In the genomic region with DNA sequence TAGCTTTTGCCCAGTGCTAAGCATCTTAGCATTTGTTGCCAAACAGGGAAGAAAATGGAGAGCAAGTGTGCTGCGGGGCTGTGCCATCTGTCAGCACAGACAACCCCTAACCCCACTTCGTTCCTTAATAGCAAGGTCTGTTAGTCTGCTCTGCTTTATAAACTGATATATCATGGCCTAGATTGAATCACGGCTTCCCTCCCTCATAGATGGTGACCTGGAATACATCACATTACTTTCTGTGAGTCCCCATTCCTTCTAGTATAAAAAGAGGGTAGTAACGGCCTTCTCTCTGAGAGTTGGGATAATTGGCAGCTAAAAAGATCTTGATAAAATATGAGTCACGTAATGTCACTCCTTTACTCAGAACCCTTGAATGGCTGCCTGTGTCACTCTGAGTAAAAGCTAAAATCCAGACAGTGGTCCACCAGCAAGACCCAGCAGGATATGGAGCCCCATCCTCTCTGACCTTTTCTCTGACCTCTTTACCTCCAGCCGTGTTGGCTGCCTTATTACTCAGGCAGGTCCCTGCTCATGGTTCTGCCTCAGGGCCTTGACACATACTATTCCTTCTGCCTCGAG, we compare ENCODE assay signal across 17 cellular contexts.
DNase-seq lines count a peak whose midpoint lies in the region; ATAC-seq, FAIRE-seq and TF ChIP-seq lines count a peak whose summit lies in the region.
"Had no signal": no experiment of that assay in that cellular context is flagged by ENCODE, and none has a peak within 500 bp of the region (broad histone marks: within the 10 kb centered on the region; RNA-seq: fewer than 3 reads in every experiment).

No MANE protein-coding gene starts in this region.

- no peak for ATAC-seq in gastrocnemius medialis
- ATAC-seq: gastroesophageal sphincter; naive thymus-derived CD8-positive, alpha-beta T cell; stimulated activated naive CD8-positive, alpha-beta T cell treated with anti-CD3 and anti-CD28 coated beads, Interleukin-15, amount 100 ng/mL, for 72 hours had no signal

- no peak overlapping the region for H2AFZ ChIP-seq in astrocyte (ENCODE audit: low read depth, low read length)
- H2AFZ ChIP-seq: PC-9 had no signal

- no peaks in the 10 kb centered on the region for H3K27me3 ChIP-seq in astrocyte (ENCODE audit: insufficient read depth, low read length)
- H3K27me3 ChIP-seq in gastrocnemius medialis = no peaks in the 10 kb centered on the region
- no peaks in the 10 kb centered on the region for H3K27me3 ChIP-seq in prostate gland (replicated peaks; ENCODE audit: insufficient read depth)
- H3K27me3 ChIP-seq: gastroesophageal sphincter had no signal

- peak overlapping the region; percentile 19 for H3K9ac ChIP-seq in astrocyte (ENCODE audit: low read length)

- H3K4me2 ChIP-seq in astrocyte (ENCODE audit: low read length) = peak overlapping the region; percentile 17
- H3K4me2 ChIP-seq: PC-9 had no signal

- H3K27me3 Mint-ChIP-seq in astrocyte (ENCODE audit: low read depth, unreplicated experiment) = no peaks in the 10 kb centered on the region
- H3K27me3 Mint-ChIP-seq in nephron (ENCODE audit: low read depth) = peaks cover 4% of the 10 kb centered on the region
- H3K27me3 Mint-ChIP-seq: activated CD4-positive, alpha-beta memory T cell treated with anti-CD3 and anti-CD28 coated beads for 36 hours; stimulated activated naive CD8-positive, alpha-beta T cell treated with anti-CD3 and anti-CD28 coated beads, Interleukin-15, amount 100 ng/mL, for 72 hours had no signal

- H3K4me3 Mint-ChIP-seq in astrocyte (ENCODE audit: unreplicated experiment) (no peak overlapping the region), nephron (no peak overlapping the region)
- H3K4me3 Mint-ChIP-seq: activated CD4-positive, alpha-beta memory T cell treated with anti-CD3 and anti-CD28 coated beads for 36 hours; naive thymus-derived CD8-positive, alpha-beta T cell; stimulated activated naive CD8-positive, alpha-beta T cell treated with anti-CD3 and anti-CD28 coated beads, Interleukin-15, amount 100 ng/mL, for 72 hours had no signal

- TF ChIP-seq POLR2A in gastrocnemius medialis (IDR thresholded peaks at IDR 0.05) = no peak
- no peak for TF ChIP-seq POLR2A in prostate gland (IDR thresholded peaks at IDR 0.05)

- no peak for FAIRE-seq in astrocyte (lab: Jason Lieb, UNC)
- FAIRE-seq: islet of Langerhans had no signal

- intact Hi-C loops in gastrocnemius medialis (cut with DNase I; ENCODE audit: low total_unique reads) = no loop called here
- intact Hi-C loops in prostate gland (cut with DNase I) = no loop called here

- H3K9me3 ChIP-seq in astrocyte (ENCODE audit: insufficient read depth, low read depth, low read length) (no peaks in the 10 kb centered on the region), gastrocnemius medialis (no peaks in the 10 kb centered on the region), prostate gland (no peaks in the 10 kb centered on the region)
- H3K9me3 ChIP-seq: gastroesophageal sphincter had no signal

- H3K9me3 Mint-ChIP-seq in astrocyte (ENCODE audit: unreplicated experiment) (no peaks in the 10 kb centered on the region), nephron (no peaks in the 10 kb centered on the region)
- H3K9me3 Mint-ChIP-seq: activated CD4-positive, alpha-beta memory T cell treated with anti-CD3 and anti-CD28 coated beads for 36 hours; naive thymus-derived CD8-positive, alpha-beta T cell; stimulated activated naive CD8-positive, alpha-beta T cell treated with anti-CD3 and anti-CD28 coated beads, Interleukin-15, amount 100 ng/mL, for 72 hours had no signal

- H3K4me3 ChIP-seq in astrocyte (ENCODE audit: insufficient read depth, low read depth, low read length) (no peak overlapping the region), gastrocnemius medialis (no peak overlapping the region), prostate gland (no peak overlapping the region)
- H3K4me3 ChIP-seq: gastroesophageal sphincter, PC-9 had no signal

- H4K20me1 ChIP-seq in astrocyte (ENCODE audit: insufficient read depth, low read length) = no peaks in the 10 kb centered on the region

- H3K4me1 Mint-ChIP-seq in astrocyte (ENCODE audit: low read depth, unreplicated experiment) = peaks cover 45% of the 10 kb centered on the region
- peaks cover 53% of the 10 kb centered on the region for H3K4me1 Mint-ChIP-seq in nephron

- no peak overlapping the region for H3K27ac Mint-ChIP-seq in astrocyte (ENCODE audit: unreplicated experiment)
- H3K27ac Mint-ChIP-seq in nephron = peak overlapping the region; percentile 48 to 77 (median 69)
- H3K27ac Mint-ChIP-seq: activated CD4-positive, alpha-beta memory T cell treated with anti-CD3 and anti-CD28 coated beads for 36 hours; naive thymus-derived CD8-positive, alpha-beta T cell; stimulated activated naive CD8-positive, alpha-beta T cell treated with anti-CD3 and anti-CD28 coated beads, Interleukin-15, amount 100 ng/mL, for 72 hours had no signal

- 42% methylated on average over 7 of the region's 7 CpGs for WGBS in prostate gland

- H3K27ac ChIP-seq in astrocyte (ENCODE audit: low read depth, low read length) (peak overlapping the region; percentile 60), gastrocnemius medialis (no peak overlapping the region), prostate gland (no peak overlapping the region)
- H3K27ac ChIP-seq: gastroesophageal sphincter, PC-9 had no signal

- H3K36me3 Mint-ChIP-seq in astrocyte (ENCODE audit: low read depth, unreplicated experiment) (peaks cover 2% of the 10 kb centered on the region), nephron (ENCODE audit: low read depth) (no peaks in the 10 kb centered on the region)
- H3K36me3 Mint-ChIP-seq: activated CD4-positive, alpha-beta memory T cell treated with anti-CD3 and anti-CD28 coated beads for 36 hours; naive thymus-derived CD8-positive, alpha-beta T cell had no signal

- H3K36me3 ChIP-seq in astrocyte (ENCODE audit: insufficient read depth, low read length) = no peaks in the 10 kb centered on the region
- H3K36me3 ChIP-seq in gastrocnemius medialis = no peaks in the 10 kb centered on the region
- H3K36me3 ChIP-seq in prostate gland = no peaks in the 10 kb centered on the region
- H3K36me3 ChIP-seq: gastroesophageal sphincter had no signal

- H3K4me1 ChIP-seq in astrocyte (ENCODE audit: insufficient read depth, low read length) = peaks cover 25% of the 10 kb centered on the region
- peaks cover 14 to 16% of the 10 kb centered on the region in 2 donors for H3K4me1 ChIP-seq in gastrocnemius medialis
- no peaks in the 10 kb centered on the region for H3K4me1 ChIP-seq in prostate gland (replicated peaks)

- TF ChIP-seq CTCF in astrocyte (IDR thresholded peaks at IDR 0.05; ENCODE audit: insufficient read depth, low read depth, low read length) (no peak), nephron (IDR thresholded peaks at IDR 0.05; ENCODE audit: unreplicated experiment in 3 of 3) (no peak), gastrocnemius medialis (IDR thresholded peaks at IDR 0.05 in 4 of 5, conservative IDR thresholded peaks at IDR 0.05 in 1 of 5) (no peak), prostate gland (IDR thresholded peaks at IDR 0.05) (no peak)

- no peaks in the 10 kb centered on the region for H3K79me2 ChIP-seq in astrocyte (ENCODE audit: insufficient read depth, low read length)

- DNase-seq in ELR (ENCODE audit: low read depth) (peak; percentile 53), NCI-H69 (lab: John Stamatoyannopoulos, UW) (peak; percentile 81), astrocyte (ENCODE audit: low read depth) (peak; percentile 49), gastrocnemius medialis (no peak), midbrain (lab: John Stamatoyannopoulos, UW) (no peak), prostate gland (ENCODE audit: low spot score) (no peak)
- DNase-seq: activated CD4-positive, alpha-beta memory T cell treated with anti-CD3 and anti-CD28 coated beads for 36 hours; activated effector memory CD4-positive, alpha-beta T cell treated with anti-CD3 and anti-CD28 coated beads, Interleukin-2, amount 50 U/mL, for 16 hours; C1 segment of cervical spinal cord; GF-D8; H7; naive thymus-derived CD8-positive, alpha-beta T cell; PC-9; stimulated activated naive CD8-positive, alpha-beta T cell treated with anti-CD3 and anti-CD28 coated beads, Interleukin-15, amount 100 ng/mL, for 72 hours had no signal

- in situ Hi-C loops in gastrocnemius medialis (cut with MboI; ENCODE audit: low sequenced_read_pairs in 4 of 4) = no loop called here

Comparison
In these comparisons a context has a peak if more than half of its experiments do, and no peak if none do; other contexts are left out.
1. DNase-seq: peak in ELR (single experiment), NCI-H69 (single experiment) and astrocyte (single experiment); none in gastrocnemius medialis (0 of 2), midbrain (single experiment) and prostate gland (single experiment).